ENCODE assay signal across 1 cellular context in genomic region chr7:66145404-66145843, GRCh38.
TF ChIP-seq lines count a peak whose summit lies in the region.

No MANE protein-coding gene starts in this region.

TF ChIP-seq in GM12878, 131 proteins besides CTCF, POLR2A, EP300 and RAD21:
- TF ChIP-seq JUNB (IDR thresholded peaks at IDR 0.05), result no peak
- TF ChIP-seq TCF12 (IDR thresholded peaks at IDR 0.05; ENCODE audit: low read depth, low read length), result 0 out of 2 replicates have a peak, but pooled peaks have one; percentile 34
